Comparison of ENCODE assay signal across 8 cellular contexts in genomic region chr16:79146-80054, GRCh38. TPM values are rescaled to one million over a fixed set of nuclear protein-coding genes. Genes with fewer than 3 reads are reported as not detected.
A peak's percentile ranks its signal among the peaks of the same experiment; 100 is the strongest.
DNase-seq lines count a peak whose midpoint lies in the region; ATAC-seq and TF ChIP-seq lines count a peak whose summit lies in the region.

No MANE protein-coding gene starts in this region.

- TF ChIP-seq POLR2A in upper lobe of left lung (IDR thresholded peaks at IDR 0.05) = no peak

- H3K36me3 Mint-ChIP-seq in activated naive CD4-positive, alpha-beta T cell treated with anti-CD3 and anti-CD28 coated beads, Interleukin-2, amount 10 ng/mL, durations not matched to agents 7 days and 5 days = peaks cover 12% of the 10 kb centered on the region
- peaks cover 10% of the 10 kb centered on the region for H3K36me3 Mint-ChIP-seq in activated naive CD8-positive, alpha-beta T cell treated with anti-CD3 and anti-CD28 coated beads, Interleukin-2, amount 50 U/mL, for 24 hours (ENCODE audit: low read depth)

- intact Hi-C loops in lower lobe of right lung (cut with DNase I) = no loop called here

- H3K4me3 Mint-ChIP-seq in activated naive CD4-positive, alpha-beta T cell treated with anti-CD3 and anti-CD28 coated beads, Interleukin-2, amount 10 ng/mL, durations not matched to agents 7 days and 5 days = peak overlapping the region; percentile 85
- peak overlapping the region; percentile 85 for H3K4me3 Mint-ChIP-seq in activated naive CD8-positive, alpha-beta T cell treated with anti-CD3 and anti-CD28 coated beads, Interleukin-2, amount 50 U/mL, for 24 hours

- H3K4me3 ChIP-seq in lower lobe of right lung = peak overlapping the region; percentile 92
- H3K4me3 ChIP-seq in upper lobe of left lung = peak overlapping the region in 3 of 4 donors; percentile 78 to 97 (median 95)

- no peaks in the 10 kb centered on the region for H3K27me3 ChIP-seq in lower lobe of right lung (ENCODE audit: low read depth)
- no peaks in the 10 kb centered on the region for H3K27me3 ChIP-seq in upper lobe of left lung

- no peaks in the 10 kb centered on the region for H3K9me3 Mint-ChIP-seq in activated naive CD4-positive, alpha-beta T cell treated with anti-CD3 and anti-CD28 coated beads, Interleukin-2, amount 10 ng/mL, durations not matched to agents 7 days and 5 days
- no peaks in the 10 kb centered on the region for H3K9me3 Mint-ChIP-seq in activated naive CD8-positive, alpha-beta T cell treated with anti-CD3 and anti-CD28 coated beads, Interleukin-2, amount 50 U/mL, for 24 hours

- ATAC-seq in activated naive CD8-positive, alpha-beta T cell treated with anti-CD3 and anti-CD28 coated beads, Interleukin-2, amount 50 U/mL, for 24 hours = no peak
- ATAC-seq in lower lobe of right lung (no peak), upper lobe of left lung (ENCODE audit: low FRiP score in 2 of 2) (no peak), GM21423 (IDR thresholded peaks at IDR 0.05; ENCODE audit: unreplicated experiment) (no peak)

- H3K4me1 ChIP-seq in lower lobe of right lung = peaks cover 54% of the 10 kb centered on the region
- H3K4me1 ChIP-seq in upper lobe of left lung = peaks cover 51 to 70% (median 56%) of the 10 kb centered on the region in 4 donors

- WGBS in upper lobe of left lung, 2 donors = 72 to 74% methylated on average over 20 to 31 of the region's 32 CpGs

- H3K4me1 Mint-ChIP-seq in activated naive CD4-positive, alpha-beta T cell treated with anti-CD3 and anti-CD28 coated beads, Interleukin-2, amount 10 ng/mL, durations not matched to agents 7 days and 5 days = peaks cover 45% of the 10 kb centered on the region
- peaks cover 49% of the 10 kb centered on the region for H3K4me1 Mint-ChIP-seq in activated naive CD8-positive, alpha-beta T cell treated with anti-CD3 and anti-CD28 coated beads, Interleukin-2, amount 50 U/mL, for 24 hours

- TF ChIP-seq CTCF in lower lobe of right lung (IDR thresholded peaks at IDR 0.05) (no peak), upper lobe of left lung (IDR thresholded peaks at IDR 0.05) (no peak)

- DNase-seq in activated naive CD4-positive, alpha-beta T cell treated with anti-CD3 and anti-CD28 coated beads, Interleukin-2, amount 10 ng/mL, durations not matched to agents 7 days and 5 days = no peak
- DNase-seq in activated naive CD4-positive, alpha-beta T cell (lab: John Stamatoyannopoulos, UW) = no peak
- DNase-seq in activated naive CD8-positive, alpha-beta T cell treated with anti-CD3 and anti-CD28 coated beads, Interleukin-2, amount 50 U/mL, for 24 hours = no peak
- DNase-seq in lower lobe of right lung = no peak
- peak in 1 of 2 donors; percentile 77 for DNase-seq in upper lobe of left lung
- DNase-seq in GM19238 (ENCODE audit: insufficient read length, low spot score) = no peak
- no peak for DNase-seq in NCI-H1436 treated with DMSO at 0.1 percent for 48 hours (lab: John Stamatoyannopoulos, UW)

- peak overlapping the region; percentile 45 for H3K27ac Mint-ChIP-seq in activated naive CD4-positive, alpha-beta T cell treated with anti-CD3 and anti-CD28 coated beads, Interleukin-2, amount 10 ng/mL, durations not matched to agents 7 days and 5 days
- H3K27ac Mint-ChIP-seq in activated naive CD8-positive, alpha-beta T cell treated with anti-CD3 and anti-CD28 coated beads, Interleukin-2, amount 50 U/mL, for 24 hours = peak overlapping the region; percentile 84

- H3K9me3 ChIP-seq in lower lobe of right lung = no peaks in the 10 kb centered on the region
- no peaks in the 10 kb centered on the region for H3K9me3 ChIP-seq in upper lobe of left lung

- CTCF ChIA-PET in activated naive CD4-positive, alpha-beta T cell treated with anti-CD3 and anti-CD28 coated beads, Interleukin-2, amount 10 ng/mL, durations not matched to agents 7 days and 5 days (lab: Charles Lee) = interaction anchor here (1.0 to 26.3 kb wide), 2 partner anchors 14 to 16 kb away, joined by 5 to 467 read pairs; no protein-coding TSS in a partner anchor

- peak overlapping the region; percentile 94 for H3K27ac ChIP-seq in lower lobe of right lung
- peak overlapping the region; percentile 89 to 98 (median 96) for H3K27ac ChIP-seq in upper lobe of left lung

- peaks cover 24% of the 10 kb centered on the region for H3K36me3 ChIP-seq in lower lobe of right lung
- H3K36me3 ChIP-seq in upper lobe of left lung = peaks cover 0 to 27% (median 13%) of the 10 kb centered on the region in 4 donors

- peaks cover 27% of the 10 kb centered on the region for H3K27me3 Mint-ChIP-seq in activated naive CD4-positive, alpha-beta T cell treated with anti-CD3 and anti-CD28 coated beads, Interleukin-2, amount 10 ng/mL, durations not matched to agents 7 days and 5 days
- peaks cover 7% of the 10 kb centered on the region for H3K27me3 Mint-ChIP-seq in activated naive CD8-positive, alpha-beta T cell treated with anti-CD3 and anti-CD28 coated beads, Interleukin-2, amount 50 U/mL, for 24 hours

- no peak for TF ChIP-seq EP300 in upper lobe of left lung (IDR thresholded peaks at IDR 0.05)

RNA-seq across cellular contexts. Expression of gene MPG, which starts 1.4 kb away (rescaled TPM):
- total RNA-seq in lower lobe of right lung (38.5 TPM), upper lobe of left lung (10 to 100 TPM; 52.6 to 99.0 (median 71.7) TPM)

RNA-seq across cellular contexts. Expression of gene RHBDF1, which starts 7.0 kb away (rescaled TPM):
- total RNA-seq in lower lobe of right lung (35.9 TPM), upper lobe of left lung (100 to 1,000 TPM in 1 of 6 donors, 10 to 100 TPM in 5; 24.4 to 110 (median 46.3) TPM)

RNA-seq across cellular contexts. Expression of gene SNRNP25, which starts 25.8 kb away (rescaled TPM):
- total RNA-seq in lower lobe of right lung (18.5 TPM), upper lobe of left lung (10 to 100 TPM in 5 of 6 donors, 1 to 10 TPM in 1; 6.9 to 26.2 (median 16.0) TPM)

RNA-seq across cellular contexts. Expression of gene POLR3K, which starts 26.0 kb away (rescaled TPM):
- total RNA-seq in lower lobe of right lung (12.1 TPM), upper lobe of left lung (10 to 100 TPM in 2 of 6 donors, 1 to 10 TPM in 4; 4.2 to 15.7 (median 6.6) TPM)

RNA-seq across cellular contexts. Expression of gene NPRL3, which starts 59.1 kb away (rescaled TPM):
- total RNA-seq in lower lobe of right lung (29.1 TPM), upper lobe of left lung (10 to 100 TPM; 22.6 to 70.2 (median 29.7) TPM)
